ENCODE assay signal across 26 cellular contexts in genomic region chr5:137627730-137628129, GRCh38.
"Had no signal": no experiment of that assay in that cellular context is flagged by ENCODE, and none has a peak within 500 bp of the region (broad histone marks: within the 10 kb centered on the region; RNA-seq: fewer than 3 reads in every experiment).

No MANE protein-coding gene starts in this region.

- H3K4me1 Mint-ChIP-seq: activated CD4-positive, alpha-beta T cell treated with anti-CD3 and anti-CD28 coated beads, Interleukin-2, amount 10 ng/mL, durations not matched to agents 7 days and 5 days had no signal

- H3K27me3 Mint-ChIP-seq: activated CD4-positive, alpha-beta T cell treated with anti-CD3 and anti-CD28 coated beads, Interleukin-2, amount 10 ng/mL, durations not matched to agents 7 days and 5 days; naive thymus-derived CD4-positive, alpha-beta T cell; progenitor cell of endocrine pancreas; type B pancreatic cell had no signal

- H3K36me3 ChIP-seq: brain microvascular endothelial cell, sigmoid colon, thoracic aorta, vagina, WERI-Rb-1 had no signal

- H3K27ac ChIP-seq: brain microvascular endothelial cell, foreskin keratinocyte, hepatocyte, left ventricle myocardium inferior, sigmoid colon, spleen, thoracic aorta, vagina, WERI-Rb-1 had no signal

- H3K27ac Mint-ChIP-seq: activated CD4-positive, alpha-beta T cell treated with anti-CD3 and anti-CD28 coated beads, Interleukin-2, amount 10 ng/mL, durations not matched to agents 7 days and 5 days; activated CD8-positive, alpha-beta T cell treated with anti-CD3 and anti-CD28 coated beads, Interleukin-2, amount 10 ng/mL, durations not matched to agents 7 days and 5 days; activated naive CD4-positive, alpha-beta T cell treated with anti-CD3 and anti-CD28 coated beads, Interleukin-2, amount 50 U/mL, for 72 hours; progenitor cell of endocrine pancreas; type B pancreatic cell had no signal

- DNase-seq: activated CD4-positive, alpha-beta T cell treated with anti-CD3 and anti-CD28 coated beads, Interleukin-2, amount 10 ng/mL, durations not matched to agents 7 days and 5 days; activated CD4-positive, CD25-positive, alpha-beta regulatory T cell treated with anti-CD3 and anti-CD28 coated beads, Interleukin-2, amount 50 U/mL, for 72 hours; activated gamma-delta T cell treated with Interleukin-2 at 50 U/mL for 16 hours; activated T-cell treated with anti-CD3 and anti-CD28 coated beads, Interleukin-2, amount 50 U/mL, for 1 hour; aorta; brain microvascular endothelial cell; dermis blood vessel endothelial cell; effector CD8-positive, alpha-beta T cell; foreskin keratinocyte; kidney glomerular epithelial cell; left ventricle myocardium inferior; naive thymus-derived CD4-positive, alpha-beta T cell; retina; spleen; stimulated activated CD4-positive, alpha-beta T cell treated with anti-CD3 and anti-CD28 coated beads, Interleukin-4, amount 100 ng/mL, for 1 hour; stimulated activated naive CD4-positive, alpha-beta T cell treated with Interleukin-2 at 50 U/mL for 16 hours; WERI-Rb-1 had no signal

- H3K9me3 Mint-ChIP-seq: activated CD4-positive, alpha-beta T cell treated with anti-CD3 and anti-CD28 coated beads, Interleukin-2, amount 10 ng/mL, durations not matched to agents 7 days and 5 days; activated naive CD4-positive, alpha-beta T cell treated with anti-CD3 and anti-CD28 coated beads, Interleukin-2, amount 50 U/mL, for 72 hours; naive thymus-derived CD4-positive, alpha-beta T cell; type B pancreatic cell had no signal

- H3K4me2 ChIP-seq: hepatocyte had no signal

- H3K4me3 ChIP-seq: hepatocyte, left ventricle myocardium inferior, sigmoid colon, spleen, thoracic aorta, vagina had no signal

- ATAC-seq: activated CD8-positive, alpha-beta T cell treated with anti-CD3 and anti-CD28 coated beads, Interleukin-2, amount 10 ng/mL, durations not matched to agents 7 days and 5 days; activated naive CD4-positive, alpha-beta T cell treated with anti-CD3 and anti-CD28 coated beads, Interleukin-2, amount 50 U/mL, for 72 hours; foreskin keratinocyte; naive thymus-derived CD4-positive, alpha-beta T cell had no signal

- H3K36me3 Mint-ChIP-seq: activated naive CD4-positive, alpha-beta T cell treated with anti-CD3 and anti-CD28 coated beads, Interleukin-2, amount 50 U/mL, for 72 hours had no signal

- H3K9me3 ChIP-seq: sigmoid colon, spleen, thoracic aorta, vagina had no signal

- H3K79me2 ChIP-seq: hepatocyte had no signal

- H3K27me3 ChIP-seq: brain microvascular endothelial cell, foreskin keratinocyte, hepatocyte, sigmoid colon, spleen, vagina had no signal

- H3K4me3 Mint-ChIP-seq: activated CD4-positive, alpha-beta T cell treated with anti-CD3 and anti-CD28 coated beads, Interleukin-2, amount 10 ng/mL, durations not matched to agents 7 days and 5 days; activated CD8-positive, alpha-beta T cell treated with anti-CD3 and anti-CD28 coated beads, Interleukin-2, amount 10 ng/mL, durations not matched to agents 7 days and 5 days; naive thymus-derived CD4-positive, alpha-beta T cell; neural crest cell; type B pancreatic cell had no signal

- H2AFZ ChIP-seq: hepatocyte had no signal
